ENCODE assay signal across 17 cellular contexts in genomic region chr3:134542287-134542686, GRCh38. TPM values are rescaled to one million over a fixed set of nuclear protein-coding genes. Genes with fewer than 3 reads are reported as not detected.
DNase-seq lines count a peak whose midpoint lies in the region; ATAC-seq and TF ChIP-seq lines count a peak whose summit lies in the region.
"Had no signal": no experiment of that assay in that cellular context is flagged by ENCODE, and none has a peak within 500 bp of the region (broad histone marks: within the 10 kb centered on the region; RNA-seq: fewer than 3 reads in every experiment).

No MANE protein-coding gene starts in this region.

- CTCF ChIA-PET in WTC11 (lab: Charles Lee): interaction anchor here (0.6 to 1.1 kb wide), 4 partner anchors 12 to 58 kb away, joined by 3 read pairs; no protein-coding TSS in a partner anchor

- peaks cover 14% of the 10 kb centered on the region for H3K36me3 Mint-ChIP-seq in WTC11

- TF ChIP-seq CTCF in MM.1S (IDR thresholded peaks at IDR 0.05; ENCODE audit: low read length) (no peak), WTC11 (IDR thresholded peaks at IDR 0.05) (no peak), neutrophil (IDR thresholded peaks at IDR 0.05) (no peak)

- H3K27ac ChIP-seq in MM.1S (ENCODE audit: low read length): no peak overlapping the region
- H3K27ac ChIP-seq in neutrophil: peak overlapping the region; percentile 93
- H3K27ac ChIP-seq: C4-2B had no signal

- no peak overlapping the region for H2AFZ ChIP-seq in MM.1S (ENCODE audit: low read length)

- no peak overlapping the region for H3K4me3 ChIP-seq in MM.1S (ENCODE audit: low read length)
- H3K4me3 ChIP-seq in neutrophil (ENCODE audit: low read depth in 1 of 2, low read length in 1 of 2): peak overlapping the region; percentile 44 to 47
- H3K4me3 ChIP-seq: MG63 had no signal

- no peak overlapping the region for H3K27ac Mint-ChIP-seq in WTC11

- POLR2A ChIA-PET in WTC11 (lab: Charles Lee): no interaction called here

- DNase-seq in NCI-H82 (lab: John Stamatoyannopoulos, UW) (peak; percentile 17), NCI-H82 treated with DMSO at 0.1 percent for 48 hours (lab: John Stamatoyannopoulos, UW; ENCODE audit: unreplicated experiment) (no peak), MM.1S (no peak), WTC11 (ENCODE audit: low spot score) (no peak), HT-29 (ENCODE audit: low spot score) (no peak), occipital lobe (lab: John Stamatoyannopoulos, UW) (no peak)
- DNase-seq in activated CD4-positive, CD25-positive, alpha-beta regulatory T cell treated with anti-CD3 and anti-CD28 coated beads, Interleukin-2, amount 50 U/mL, for 72 hours: no peak
- DNase-seq: Caco-2, MG63, NCI-H1417 treated with DMSO at 0.1 percent for 48 hours, NCI-H2081, NCI-H345, NCI-H69, RPMI8226, SW 1271 had no signal

- H3K36me3 ChIP-seq in MM.1S (replicated peaks; ENCODE audit: insufficient read depth, low read length) (no peaks in the 10 kb centered on the region; the same call in 1 of the 2 replicates), neutrophil (peaks cover 37% of the 10 kb centered on the region)

- H3K9me3 ChIP-seq in MM.1S (replicated peaks; ENCODE audit: insufficient read depth, low read length): no peaks in the 10 kb centered on the region
- no peaks in the 10 kb centered on the region for H3K9me3 ChIP-seq in neutrophil
- H3K9me3 ChIP-seq: Caco-2, MG63 had no signal

- H3K27me3 Mint-ChIP-seq in WTC11 (ENCODE audit: low read depth): no peaks in the 10 kb centered on the region

- H3K4me1 Mint-ChIP-seq in WTC11: no peaks in the 10 kb centered on the region

- H3K9me3 Mint-ChIP-seq in WTC11: no peaks in the 10 kb centered on the region

- H3K4me1 ChIP-seq in MM.1S (ENCODE audit: low read length): peaks cover 6% of the 10 kb centered on the region
- H3K4me1 ChIP-seq in neutrophil (ENCODE audit: control insufficient read depth in 1 of 2, insufficient read depth in 1 of 2, low read depth in 1 of 2, low read length in 1 of 2): peaks cover 54 to 61% of the 10 kb centered on the region in 2 experiments
- H3K4me1 ChIP-seq: Caco-2 had no signal

- no peaks in the 10 kb centered on the region for H3K27me3 ChIP-seq in MM.1S (replicated peaks; ENCODE audit: insufficient read depth, low read length)
- H3K27me3 ChIP-seq in neutrophil: no peaks in the 10 kb centered on the region
- H3K27me3 ChIP-seq: MG63 had no signal

- no peaks in the 10 kb centered on the region for H3K79me2 ChIP-seq in MM.1S (ENCODE audit: low read length)

- no peaks in the 10 kb centered on the region for H3K9me2 ChIP-seq in MM.1S (replicated peaks; ENCODE audit: insufficient read depth, low read length)

- peak; percentile 52; the same call in 1 of the 2 replicates for ATAC-seq in WTC11

- peak overlapping the region; percentile 1; the same call in 1 of the 2 replicates for H3K4me2 ChIP-seq in MM.1S (ENCODE audit: low read depth, low read length)

- no peak overlapping the region for H3K4me3 Mint-ChIP-seq in WTC11

- no peaks in the 10 kb centered on the region for H3F3A ChIP-seq in MM.1S (ENCODE audit: insufficient read depth, low read length)

- no peak overlapping the region for H3K9ac ChIP-seq in MM.1S (ENCODE audit: low read length)

- H4K20me1 ChIP-seq in MM.1S (ENCODE audit: insufficient read depth, low read length): no peaks in the 10 kb centered on the region

TF ChIP-seq in WTC11, 78 proteins besides CTCF, POLR2A, EP300 and RAD21 (continues in another document):
- TF ChIP-seq NFYB (CRISPR knock-in tag; conservative IDR thresholded peaks at IDR 0.05; ENCODE audit: low read depth) (no peak), ZNF219 (CRISPR knock-in tag; IDR thresholded peaks at IDR 0.05; ENCODE audit: borderline replicate concordance) (no peak), MXD4 (CRISPR knock-in tag; IDR thresholded peaks at IDR 0.05; ENCODE audit: borderline replicate concordance) (no peak), ATF1 (CRISPR knock-in tag; IDR thresholded peaks at IDR 0.05) (no peak), NFATC4 (CRISPR knock-in tag; IDR thresholded peaks at IDR 0.05) (no peak), USF1 (CRISPR knock-in tag; IDR thresholded peaks at IDR 0.05) (no peak), GABPB1 (CRISPR knock-in tag; IDR thresholded peaks at IDR 0.05) (no peak), ZNF317 (CRISPR knock-in tag; IDR thresholded peaks at IDR 0.05; ENCODE audit: borderline replicate concordance, low read depth) (no peak), ELF4 (CRISPR knock-in tag; IDR thresholded peaks at IDR 0.05; ENCODE audit: low read depth) (no peak)
- TF ChIP-seq, protein P1, sequence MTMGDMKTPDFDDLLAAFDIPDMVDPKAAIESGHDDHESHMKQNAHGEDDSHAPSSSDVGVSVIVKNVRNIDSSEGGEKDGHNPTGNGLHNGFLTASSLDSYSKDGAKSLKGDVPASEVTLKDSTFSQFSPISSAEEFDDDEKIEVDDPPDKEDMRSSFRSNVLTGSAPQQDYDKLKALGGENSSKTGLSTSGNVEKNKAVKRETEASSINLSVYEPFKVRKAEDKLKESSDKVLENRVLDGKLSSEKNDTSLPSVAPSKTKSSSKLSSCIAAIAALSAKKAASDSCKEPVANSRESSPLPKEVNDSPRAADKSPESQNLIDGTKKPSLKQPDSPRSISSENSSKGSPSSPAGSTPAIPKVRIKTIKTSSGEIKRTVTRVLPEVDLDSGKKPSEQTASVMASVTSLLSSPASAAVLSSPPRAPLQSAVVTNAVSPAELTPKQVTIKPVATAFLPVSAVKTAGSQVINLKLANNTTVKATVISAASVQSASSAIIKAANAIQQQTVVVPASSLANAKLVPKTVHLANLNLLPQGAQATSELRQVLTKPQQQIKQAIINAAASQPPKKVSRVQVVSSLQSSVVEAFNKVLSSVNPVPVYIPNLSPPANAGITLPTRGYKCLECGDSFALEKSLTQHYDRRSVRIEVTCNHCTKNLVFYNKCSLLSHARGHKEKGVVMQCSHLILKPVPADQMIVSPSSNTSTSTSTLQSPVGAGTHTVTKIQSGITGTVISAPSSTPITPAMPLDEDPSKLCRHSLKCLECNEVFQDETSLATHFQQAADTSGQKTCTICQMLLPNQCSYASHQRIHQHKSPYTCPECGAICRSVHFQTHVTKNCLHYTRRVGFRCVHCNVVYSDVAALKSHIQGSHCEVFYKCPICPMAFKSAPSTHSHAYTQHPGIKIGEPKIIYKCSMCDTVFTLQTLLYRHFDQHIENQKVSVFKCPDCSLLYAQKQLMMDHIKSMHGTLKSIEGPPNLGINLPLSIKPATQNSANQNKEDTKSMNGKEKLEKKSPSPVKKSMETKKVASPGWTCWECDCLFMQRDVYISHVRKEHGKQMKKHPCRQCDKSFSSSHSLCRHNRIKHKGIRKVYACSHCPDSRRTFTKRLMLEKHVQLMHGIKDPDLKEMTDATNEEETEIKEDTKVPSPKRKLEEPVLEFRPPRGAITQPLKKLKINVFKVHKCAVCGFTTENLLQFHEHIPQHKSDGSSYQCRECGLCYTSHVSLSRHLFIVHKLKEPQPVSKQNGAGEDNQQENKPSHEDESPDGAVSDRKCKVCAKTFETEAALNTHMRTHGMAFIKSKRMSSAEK (CRISPR knock-in tag; IDR thresholded peaks at IDR 0.05; ENCODE audit: borderline replicate concordance): no peak
- TF ChIP-seq, protein P2, sequence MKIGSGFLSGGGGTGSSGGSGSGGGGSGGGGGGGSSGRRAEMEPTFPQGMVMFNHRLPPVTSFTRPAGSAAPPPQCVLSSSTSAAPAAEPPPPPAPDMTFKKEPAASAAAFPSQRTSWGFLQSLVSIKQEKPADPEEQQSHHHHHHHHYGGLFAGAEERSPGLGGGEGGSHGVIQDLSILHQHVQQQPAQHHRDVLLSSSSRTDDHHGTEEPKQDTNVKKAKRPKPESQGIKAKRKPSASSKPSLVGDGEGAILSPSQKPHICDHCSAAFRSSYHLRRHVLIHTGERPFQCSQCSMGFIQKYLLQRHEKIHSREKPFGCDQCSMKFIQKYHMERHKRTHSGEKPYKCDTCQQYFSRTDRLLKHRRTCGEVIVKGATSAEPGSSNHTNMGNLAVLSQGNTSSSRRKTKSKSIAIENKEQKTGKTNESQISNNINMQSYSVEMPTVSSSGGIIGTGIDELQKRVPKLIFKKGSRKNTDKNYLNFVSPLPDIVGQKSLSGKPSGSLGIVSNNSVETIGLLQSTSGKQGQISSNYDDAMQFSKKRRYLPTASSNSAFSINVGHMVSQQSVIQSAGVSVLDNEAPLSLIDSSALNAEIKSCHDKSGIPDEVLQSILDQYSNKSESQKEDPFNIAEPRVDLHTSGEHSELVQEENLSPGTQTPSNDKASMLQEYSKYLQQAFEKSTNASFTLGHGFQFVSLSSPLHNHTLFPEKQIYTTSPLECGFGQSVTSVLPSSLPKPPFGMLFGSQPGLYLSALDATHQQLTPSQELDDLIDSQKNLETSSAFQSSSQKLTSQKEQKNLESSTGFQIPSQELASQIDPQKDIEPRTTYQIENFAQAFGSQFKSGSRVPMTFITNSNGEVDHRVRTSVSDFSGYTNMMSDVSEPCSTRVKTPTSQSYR (CRISPR knock-in tag; IDR thresholded peaks at IDR 0.05): no peak
- TF ChIP-seq, protein P3, sequence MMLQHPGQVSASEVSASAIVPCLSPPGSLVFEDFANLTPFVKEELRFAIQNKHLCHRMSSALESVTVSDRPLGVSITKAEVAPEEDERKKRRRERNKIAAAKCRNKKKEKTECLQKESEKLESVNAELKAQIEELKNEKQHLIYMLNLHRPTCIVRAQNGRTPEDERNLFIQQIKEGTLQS (CRISPR knock-in tag; conservative IDR thresholded peaks at IDR 0.05): no peak

RNA-seq across cellular contexts. Expression of gene CEP63, which starts 56.4 kb away (rescaled TPM):
- total RNA-seq in WTC11 (2021) (23.9 to 28.0 TPM (median 24.9 TPM) in 3 replicates), occipital lobe (20.9 TPM)
- total RNA-seq in HT-29 (2014; rRNA removed; shearing (Covaris generic)): 6.0 and 8.0 TPM in 2 replicates

RNA-seq across cellular contexts. Expression of gene ANAPC13, which starts 56.5 kb away (rescaled TPM):
- total RNA-seq in WTC11 (2021): 28.8 to 29.7 TPM (median 29.6 TPM) in 3 replicates
- total RNA-seq in HT-29 (2014; rRNA removed; shearing (Covaris generic)): 15.3 and 18.6 TPM in 2 replicates
- 43.4 TPM for total RNA-seq in occipital lobe
